Comparison of ENCODE assay signal across 8 cellular contexts in genomic region chr10:103192089-103192450, GRCh38. TPM values are rescaled to one million over a fixed set of nuclear protein-coding genes. Genes with fewer than 3 reads are reported as not detected.
DNase-seq lines count a peak whose midpoint lies in the region; ATAC-seq and TF ChIP-seq lines count a peak whose summit lies in the region.

No MANE protein-coding gene starts in this region.

- H3K9me3 Mint-ChIP-seq in activated CD4-positive, alpha-beta T cell treated with anti-CD3 and anti-CD28 coated beads, Interleukin-2, amount 10 ng/mL, durations not matched to agents 24 days and 14 days, result no peaks in the 10 kb centered on the region
- H3K9me3 Mint-ChIP-seq in effector memory CD8-positive, alpha-beta T cell, result no peaks in the 10 kb centered on the region
- H3K9me3 Mint-ChIP-seq in naive thymus-derived CD4-positive, alpha-beta T cell, result peaks cover 0 to 3% (median 0%) of the 10 kb centered on the region in 11 donors

- no peak for TF ChIP-seq POLR2A in Peyer's patch (IDR thresholded peaks at IDR 0.05)

- H3K9me3 ChIP-seq in Peyer's patch, result no peaks in the 10 kb centered on the region
- no peaks in the 10 kb centered on the region for H3K9me3 ChIP-seq in naive thymus-derived CD4-positive, alpha-beta T cell (ENCODE audit: control insufficient read depth in 2 of 3, low read length in 3 of 3)

- H3K36me3 Mint-ChIP-seq in activated CD4-positive, alpha-beta T cell treated with anti-CD3 and anti-CD28 coated beads, Interleukin-2, amount 10 ng/mL, durations not matched to agents 24 days and 14 days (ENCODE audit: low read depth), result peaks cover 12% of the 10 kb centered on the region
- H3K36me3 Mint-ChIP-seq in effector memory CD8-positive, alpha-beta T cell (ENCODE audit: insufficient read depth), result peaks cover 23% of the 10 kb centered on the region
- peaks cover 0 to 11% (median 3%) of the 10 kb centered on the region in 5 donors for H3K36me3 Mint-ChIP-seq in naive thymus-derived CD4-positive, alpha-beta T cell

- ATAC-seq in effector memory CD8-positive, alpha-beta T cell (replicated peaks), result no peak
- no peak for ATAC-seq in naive thymus-derived CD4-positive, alpha-beta T cell
- ATAC-seq in HG02588 (IDR thresholded peaks at IDR 0.05; ENCODE audit: unreplicated experiment), result no peak

- CTCF ChIA-PET in naive thymus-derived CD4-positive, alpha-beta T cell (lab: Charles Lee), result interaction anchor here (1.3 kb wide), 1 partner anchor 274 kb away, joined by 4 read pairs; the partner anchor contains the start of gene CNNM2
- CTCF ChIA-PET in HEK293T (lab: Yijun Ruan, JAX), result interaction anchor here (1.6 kb wide), 1 partner anchor 52 kb away, joined by 6 read pairs; no protein-coding TSS in a partner anchor

- peak overlapping the region; percentile 99 for H3K27ac Mint-ChIP-seq in activated CD4-positive, alpha-beta T cell treated with anti-CD3 and anti-CD28 coated beads, Interleukin-2, amount 10 ng/mL, durations not matched to agents 24 days and 14 days
- peak overlapping the region; percentile 97 to 99 for H3K27ac Mint-ChIP-seq in effector memory CD8-positive, alpha-beta T cell
- H3K27ac Mint-ChIP-seq in naive thymus-derived CD4-positive, alpha-beta T cell, result peak overlapping the region; percentile 81 to 100 (median 95)

- H3K27ac ChIP-seq in Peyer's patch, result peak overlapping the region; percentile 92 to 94 (median 94)
- H3K27ac ChIP-seq in naive thymus-derived CD4-positive, alpha-beta T cell (ENCODE audit: low read depth, low read length), result peak overlapping the region; percentile 97

- peak overlapping the region; percentile 100 for H3K4me3 Mint-ChIP-seq in activated CD4-positive, alpha-beta T cell treated with anti-CD3 and anti-CD28 coated beads, Interleukin-2, amount 10 ng/mL, durations not matched to agents 24 days and 14 days
- H3K4me3 Mint-ChIP-seq in effector memory CD8-positive, alpha-beta T cell, result peak overlapping the region; percentile 100
- H3K4me3 Mint-ChIP-seq in naive thymus-derived CD4-positive, alpha-beta T cell, result peak overlapping the region; percentile 91 to 100 (median 98)

- H3K4me3 ChIP-seq in Peyer's patch, result peak overlapping the region; percentile 77 to 100 (median 86)
- H3K4me3 ChIP-seq in naive thymus-derived CD4-positive, alpha-beta T cell (ENCODE audit: low read length), result peak overlapping the region; percentile 85

- peaks cover 0 to 4% (median 0%) of the 10 kb centered on the region in 3 donors for H3K36me3 ChIP-seq in Peyer's patch
- peaks cover 0 to 4% (median 0%) of the 10 kb centered on the region in 3 experiments for H3K36me3 ChIP-seq in naive thymus-derived CD4-positive, alpha-beta T cell (ENCODE audit: control insufficient read depth in 2 of 3, insufficient read depth in 3 of 3, low read length in 3 of 3)

- TF ChIP-seq CTCF in Peyer's patch (IDR thresholded peaks at IDR 0.05), result no peak

- POLR2A ChIA-PET in naive thymus-derived CD4-positive, alpha-beta T cell (lab: Charles Lee), result interaction anchor here (0.7 to 1.7 kb wide), 4 partner anchors 9 to 274 kb away, joined by 3 to 14 read pairs (median 4); partner anchors contain the start of gene CNNM2
- POLR2A ChIA-PET in HEK293T (lab: Yijun Ruan, JAX), result interaction anchor here (1.0 to 1.6 kb wide), 5 partner anchors 15 to 90 kb away, joined by 3 to 6 read pairs (median 3); no protein-coding TSS in a partner anchor

- no peaks in the 10 kb centered on the region for H3K27me3 Mint-ChIP-seq in activated CD4-positive, alpha-beta T cell treated with anti-CD3 and anti-CD28 coated beads, Interleukin-2, amount 10 ng/mL, durations not matched to agents 24 days and 14 days
- no peaks in the 10 kb centered on the region for H3K27me3 Mint-ChIP-seq in effector memory CD8-positive, alpha-beta T cell
- H3K27me3 Mint-ChIP-seq in naive thymus-derived CD4-positive, alpha-beta T cell, result no peaks in the 10 kb centered on the region

- no peaks in the 10 kb centered on the region for H3K27me3 ChIP-seq in Peyer's patch
- H3K27me3 ChIP-seq in naive thymus-derived CD4-positive, alpha-beta T cell (ENCODE audit: control insufficient read depth in 2 of 2, insufficient read depth in 2 of 2, low read length in 2 of 2), result no peaks in the 10 kb centered on the region

- intact Hi-C loops in activated CD4-positive, alpha-beta T cell treated with anti-CD3 and anti-CD28 coated beads, Interleukin-2, amount 10 ng/mL, durations not matched to agents 24 days and 14 days (cut with micrococcal nuclease), result loop anchor here (2.0 to 10.0 kb wide), 3 partner anchors 57 to 273 kb away; partner anchors contain the start of genes CNNM2 and TAF5
- intact Hi-C loops in naive thymus-derived CD4-positive, alpha-beta T cell (cut with micrococcal nuclease), result loop anchor here (1.0 to 10.0 kb wide), 8 partner anchors 52 to 547 kb away; partner anchors contain the start of genes ARL3 (in 1 of the 2), CNNM2 (in 1 of the 2), RPEL1 (in 1 of the 2) and SFXN2 (in 1 of the 2)

- DNase-seq in activated CD4-positive, alpha-beta T cell treated with anti-CD3 and anti-CD28 coated beads, Interleukin-2, amount 10 ng/mL, durations not matched to agents 24 days and 14 days, result no peak
- no peak for DNase-seq in activated CD4-positive, alpha-beta T cell treated with anti-CD3 and anti-CD28 coated beads for 4 hours
- DNase-seq in Peyer's patch (no peak), HEK293T (ENCODE audit: extremely low spot score) (no peak), DMS79 treated with DMSO at 0.1 percent for 48 hours (lab: John Stamatoyannopoulos, UW) (no peak)
- DNase-seq in effector memory CD8-positive, alpha-beta T cell, result no peak
- peak in 1 of 9 donors; percentile 7 for DNase-seq in naive thymus-derived CD4-positive, alpha-beta T cell

- H3K4me1 ChIP-seq in Peyer's patch, result peaks cover 0 to 25% (median 2%) of the 10 kb centered on the region in 4 donors
- H3K4me1 ChIP-seq in naive thymus-derived CD4-positive, alpha-beta T cell (ENCODE audit: control insufficient read depth in 2 of 2, insufficient read depth in 2 of 2, low read length in 2 of 2), result peaks cover 6 to 21% of the 10 kb centered on the region in 2 donors

- H3K4me1 Mint-ChIP-seq in activated CD4-positive, alpha-beta T cell treated with anti-CD3 and anti-CD28 coated beads, Interleukin-2, amount 10 ng/mL, durations not matched to agents 24 days and 14 days, result peaks cover 26% of the 10 kb centered on the region
- H3K4me1 Mint-ChIP-seq in effector memory CD8-positive, alpha-beta T cell (ENCODE audit: low read depth in 2 of 2), result peaks cover 38 to 41% of the 10 kb centered on the region in 2 donors
- H3K4me1 Mint-ChIP-seq in naive thymus-derived CD4-positive, alpha-beta T cell, result peaks cover 36 to 50% (median 44%) of the 10 kb centered on the region in 7 donors

TF ChIP-seq in HEK293T, 16 proteins besides CTCF, POLR2A, EP300 and RAD21:
- TF ChIP-seq L3MBTL2 (conservative IDR thresholded peaks at IDR 0.05) (no peak), ELF4 (IDR thresholded peaks at IDR 0.05) (no peak)

RNA-seq across cellular contexts. Expression of gene NT5C2, which starts 1.0 kb away (rescaled TPM):
- total RNA-seq in activated CD4-positive, alpha-beta T cell treated with anti-CD3 and anti-CD28 coated beads, Interleukin-2, amount 10 ng/mL, durations not matched to agents 24 days and 14 days, result 51.8 and 57.6 TPM in 2 replicates
- total RNA-seq in Peyer's patch, result 10 to 100 TPM; 39.6 to 86.5 (median 50.7) TPM
- 10 to 100 TPM; 53.8 to 87.8 (median 72.3) TPM for total RNA-seq in naive thymus-derived CD4-positive, alpha-beta T cell
- polyA plus RNA-seq in naive thymus-derived CD4-positive, alpha-beta T cell, result 10 to 100 TPM; 48.7 to 60.6 TPM

RNA-seq across cellular contexts. Expression of gene RPEL1, which starts 53.6 kb away (rescaled TPM):
- not detected in 2 replicates for total RNA-seq in activated CD4-positive, alpha-beta T cell treated with anti-CD3 and anti-CD28 coated beads, Interleukin-2, amount 10 ng/mL, durations not matched to agents 24 days and 14 days
- under 1 TPM in 2 of 4 donors, not detected in 2; 0.40 to 0.88 TPM for total RNA-seq in Peyer's patch
- total RNA-seq in naive thymus-derived CD4-positive, alpha-beta T cell, result not detected
- polyA plus RNA-seq in naive thymus-derived CD4-positive, alpha-beta T cell, result not detected
